In genomic region chr7:151082151-151083070, GRCh38 we compare ENCODE assay signal across 8 cellular contexts. TPM values are rescaled to one million over a fixed set of nuclear protein-coding genes. Genes with fewer than 3 reads are reported as not detected.
DNase-seq lines count a peak whose midpoint lies in the region; ATAC-seq and TF ChIP-seq lines count a peak whose summit lies in the region.

No MANE protein-coding gene starts in this region.

- H3K27me3 Mint-ChIP-seq in Caco-2 (ENCODE audit: insufficient read depth, unreplicated experiment) (no peaks in the 10 kb centered on the region), osteocyte (ENCODE audit: unreplicated experiment) (no peaks in the 10 kb centered on the region)

- BruUV-seq in Caco-2 (replicated peaks; lab: Mats Ljungman, UMichigan), result no TSS peak

- no peaks in the 10 kb centered on the region for H3K36me3 ChIP-seq in Caco-2 (ENCODE audit: control insufficient read depth, insufficient read depth, low read length)

- intact Hi-C loops in Caco-2 (cut with micrococcal nuclease; ENCODE audit: unreplicated experiment), result loop anchor here (2.0 kb wide), 1 partner anchor 54 kb away; the partner anchor contains the start of gene ABCB8

- CTCF ChIA-PET in Caco-2 (lab: Charles Lee), result interaction anchor here (0.7 to 1.2 kb wide), 2 partner anchors 54 to 120 kb away, joined by 3 read pairs; partner anchors contain the start of gene ABCB8

- peaks cover 21% of the 10 kb centered on the region for H3K4me1 ChIP-seq in Caco-2

- no peak for DNase-seq in Caco-2
- DNase-seq in epithelial cell of prostate (ENCODE audit: low read depth, low spot score), result no peak
- DNase-seq in osteocyte (ENCODE audit: extremely low spot score, unreplicated experiment), result no peak
- no peak for DNase-seq in NCI-H128 (lab: John Stamatoyannopoulos, UW; ENCODE audit: unreplicated experiment)
- DNase-seq in NCI-H1105 (lab: John Stamatoyannopoulos, UW), result no peak

- H3K27me3 ChIP-seq in Caco-2 (replicated peaks; ENCODE audit: control insufficient read depth, insufficient read depth, low read length), result no peaks in the 10 kb centered on the region

- POLR2A ChIA-PET in Caco-2 (lab: Charles Lee), result interaction anchor here (2.0 kb wide), 1 partner anchor 20 kb away, joined by 21 read pairs; no protein-coding TSS in a partner anchor

- H3K27ac ChIP-seq in epithelial cell of prostate, result peak overlapping the region; percentile 86

- H3K9me3 ChIP-seq in Caco-2, result no peaks in the 10 kb centered on the region

- H3K36me3 Mint-ChIP-seq in Caco-2 (ENCODE audit: insufficient read depth, unreplicated experiment) (peaks cover 43% of the 10 kb centered on the region), osteocyte (ENCODE audit: unreplicated experiment) (no peaks in the 10 kb centered on the region)

- H3K9me3 Mint-ChIP-seq in Caco-2 (ENCODE audit: unreplicated experiment), result no peaks in the 10 kb centered on the region
- no peaks in the 10 kb centered on the region for H3K9me3 Mint-ChIP-seq in osteocyte (ENCODE audit: unreplicated experiment)

- peaks cover 13% of the 10 kb centered on the region for H3K4me1 Mint-ChIP-seq in Caco-2 (ENCODE audit: low read depth, unreplicated experiment)
- peaks cover 57% of the 10 kb centered on the region for H3K4me1 Mint-ChIP-seq in osteocyte (ENCODE audit: unreplicated experiment)

- H3K4me3 Mint-ChIP-seq in Caco-2 (ENCODE audit: unreplicated experiment) (peak overlapping the region; percentile 93), osteocyte (ENCODE audit: unreplicated experiment) (peak overlapping the region; percentile 89)

- no peak for TF ChIP-seq CTCF in Caco-2 (IDR thresholded peaks at IDR 0.05; ENCODE audit: insufficient read depth in 1 of 2, low read depth in 1 of 2, low read length in 1 of 2, severe bottlenecking in 1 of 2, unreplicated experiment in 1 of 2)
- TF ChIP-seq CTCF in osteocyte (IDR thresholded peaks at IDR 0.05), result no peak

- H3K27ac Mint-ChIP-seq in Caco-2 (ENCODE audit: unreplicated experiment), result peak overlapping the region; percentile 87
- H3K27ac Mint-ChIP-seq in osteocyte (ENCODE audit: unreplicated experiment), result peak overlapping the region; percentile 89

- peak overlapping the region; percentile 98 for H3K4me3 ChIP-seq in Caco-2 (ENCODE audit: low read depth, low read length)

- ATAC-seq in GM21723 (IDR thresholded peaks at IDR 0.05; ENCODE audit: unreplicated experiment) (no peak), HG03175 (IDR thresholded peaks at IDR 0.05; ENCODE audit: unreplicated experiment) (no peak)

TF ChIP-seq in PFSK-1, 5 proteins besides CTCF, POLR2A, EP300 and RAD21:
- TF ChIP-seq POLR2AphosphoS5 (IDR thresholded peaks at IDR 0.05; ENCODE audit: low read depth, low read length) (0 out of 2 replicates have a peak, but pooled peaks have one; percentile 19), REST (IDR thresholded peaks at IDR 0.05; ENCODE audit: insufficient read depth in 1 of 2, low read depth in 2 of 2, low read length in 2 of 2) (no peak)

RNA-seq across cellular contexts. Expression of gene TMUB1, which starts 0.9 kb away (rescaled TPM):
- total RNA-seq in Caco-2 (2022) (68.1 and 75.0 TPM in 2 replicates), osteocyte (26.1 and 30.0 TPM in 2 replicates)
- polyA plus RNA-seq in PFSK-1 (2012; ENCODE audit: insufficient read length, low read depth), result 132 TPM

RNA-seq across cellular contexts. Expression of gene FASTK, which starts 1.8 kb away (rescaled TPM):
- total RNA-seq in Caco-2 (2022), result 114 and 119 TPM in 2 replicates
- polyA plus RNA-seq in PFSK-1 (2012; ENCODE audit: insufficient read length, low read depth), result 102 TPM
- 101 and 104 TPM in 2 replicates for total RNA-seq in osteocyte

RNA-seq across cellular contexts. Expression of gene AGAP3, which starts 3.9 kb away (rescaled TPM):
- 70.2 and 76.6 TPM in 2 replicates for total RNA-seq in Caco-2 (2022)
- polyA plus RNA-seq in PFSK-1 (2012; ENCODE audit: insufficient read length, low read depth), result 148 TPM
- 131 and 135 TPM in 2 replicates for total RNA-seq in osteocyte

RNA-seq across cellular contexts. Expression of gene SLC4A2, which starts 23.0 kb away (rescaled TPM):
- 249 and 255 TPM in 2 replicates for total RNA-seq in Caco-2 (2022)
- polyA plus RNA-seq in PFSK-1 (2012; ENCODE audit: insufficient read length, low read depth), result 330 TPM
- total RNA-seq in osteocyte, result 289 and 297 TPM in 2 replicates

RNA-seq across cellular contexts. Expression of gene CDK5, which starts 24.7 kb away (rescaled TPM):
- total RNA-seq in Caco-2 (2022), result 23.8 and 25.2 TPM in 2 replicates
- polyA plus RNA-seq in PFSK-1 (2012; ENCODE audit: insufficient read length, low read depth), result 44.6 TPM
- 18.8 and 23.7 TPM in 2 replicates for total RNA-seq in osteocyte
